ENCODE assay signal across 27 cellular contexts in the genomic region with DNA sequence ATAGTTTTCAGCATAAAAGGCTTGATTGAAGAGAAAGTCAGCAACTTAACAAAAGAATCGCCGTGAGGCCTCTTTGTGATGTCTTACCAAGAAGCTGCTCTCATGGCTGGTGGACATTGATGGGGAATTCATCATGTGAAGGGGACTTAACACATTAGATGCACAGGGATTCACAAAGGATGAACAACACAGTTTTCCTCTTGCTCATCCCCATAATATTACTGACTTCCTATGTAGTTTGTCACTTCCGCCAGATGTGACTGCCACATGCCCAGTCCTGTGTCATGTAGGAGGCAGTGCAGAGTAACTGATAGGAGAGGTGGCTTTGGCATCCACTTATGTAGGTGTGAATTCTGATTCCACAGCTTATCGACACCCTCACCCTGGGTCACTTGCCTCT.
"Had no signal": no experiment of that assay in that cellular context is flagged by ENCODE, and none has a peak within 500 bp of the region (broad histone marks: within the 10 kb centered on the region; RNA-seq: fewer than 3 reads in every experiment).

No MANE protein-coding gene starts in this region.

- DNase-seq: activated CD4-positive, alpha-beta T cell treated with anti-CD3 and anti-CD28 coated beads for 48 hours; activated CD4-positive, alpha-beta T cell treated with anti-CD3 and anti-CD28 coated beads, Interleukin-2, amount 50 U/mL, for 4 hours; activated CD4-positive, CD25-positive, alpha-beta regulatory T cell treated with anti-CD3 and anti-CD28 coated beads, Interleukin-2, amount 50 U/mL, for 72 hours; activated CD8-positive, alpha-beta memory T cell treated with anti-CD3 and anti-CD28 coated beads, Interleukin-2, amount 50 U/mL, for 48 hours; activated CD8-positive, alpha-beta T cell treated with anti-CD3 and anti-CD28 coated beads, Interleukin-2, amount 10 ng/mL, durations not matched to agents 7 days and 5 days; activated effector memory CD4-positive, alpha-beta T cell treated with Interleukin-2 at 50 U/mL for 16 hours; activated naive CD4-positive, alpha-beta T cell; activated naive CD8-positive, alpha-beta T cell treated with anti-CD3 and anti-CD28 coated beads, Interleukin-2, amount 50 U/mL, for 24 hours; activated T-cell treated with anti-CD3 and anti-CD28 coated beads, Interleukin-2, amount 50 U/mL, for 1 hour; amniotic stem cell; body of pancreas; NCI-H1048; NCI-H146; NCI-H187 treated with DMSO at 0.1 percent for 48 hours; NCI-H2081 treated with DMSO at 0.1 percent for 48 hours; NCI-H446; NCI-H524; Peyer's patch; SHP77; T-helper 9 cell had no signal

- ATAC-seq: activated CD8-positive, alpha-beta T cell treated with anti-CD3 and anti-CD28 coated beads, Interleukin-2, amount 10 ng/mL, durations not matched to agents 7 days and 5 days; activated naive CD4-positive, alpha-beta T cell treated with anti-CD3 and anti-CD28 coated beads, Interleukin-2, amount 50 U/mL, for 72 hours; activated naive CD8-positive, alpha-beta T cell treated with anti-CD3 and anti-CD28 coated beads, Interleukin-2, amount 50 U/mL, for 24 hours; body of pancreas; WTC11 had no signal

- H3K4me1 ChIP-seq: ascending aorta, body of pancreas, Peyer's patch, SJSA1 had no signal

- H3K27ac ChIP-seq: ascending aorta, body of pancreas, cardiac muscle cell, Peyer's patch, SJSA1 had no signal

- H3K27ac Mint-ChIP-seq: activated CD8-positive, alpha-beta T cell treated with anti-CD3 and anti-CD28 coated beads, Interleukin-2, amount 10 ng/mL, durations not matched to agents 7 days and 5 days; activated naive CD4-positive, alpha-beta T cell treated with anti-CD3 and anti-CD28 coated beads, Interleukin-2, amount 50 U/mL, for 72 hours; activated naive CD8-positive, alpha-beta T cell treated with anti-CD3 and anti-CD28 coated beads, Interleukin-2, amount 50 U/mL, for 24 hours; activated T-helper 1 cell treated with anti-CD3 and anti-CD28 coated beads, Interleukin-12 subunit alpha, Interleukin-12 subunit beta, Interleukin-2, Interleukin-4 antibody, amounts not matched to agents 30 ng/mL and 10 ng/mL and 1 ng/mL, durations not matched to agents 14 hours and 24 hours and 36 hours; T-helper 1 cell treated with Interleukin-12 subunit alpha and Interleukin-12 subunit beta and Interleukin-4 antibody, amounts not matched to agents 30 μg/mL and 1 μg/mL, for 36 hours; WTC11 had no signal

- H3K36me3 Mint-ChIP-seq: WTC11 had no signal

- H3K4me3 Mint-ChIP-seq: activated CD8-positive, alpha-beta T cell treated with anti-CD3 and anti-CD28 coated beads, Interleukin-2, amount 10 ng/mL, durations not matched to agents 7 days and 5 days; activated naive CD8-positive, alpha-beta T cell treated with anti-CD3 and anti-CD28 coated beads, Interleukin-2, amount 50 U/mL, for 24 hours; activated T-helper 1 cell treated with anti-CD3 and anti-CD28 coated beads, Interleukin-12 subunit alpha, Interleukin-12 subunit beta, Interleukin-2, Interleukin-4 antibody, amounts not matched to agents 30 ng/mL and 10 ng/mL and 1 ng/mL, durations not matched to agents 14 hours and 24 hours and 36 hours; T-helper 1 cell treated with Interleukin-12 subunit alpha and Interleukin-12 subunit beta and Interleukin-4 antibody, amounts not matched to agents 30 μg/mL and 1 μg/mL, for 36 hours; WTC11 had no signal

- H3K9me3 ChIP-seq: ascending aorta, body of pancreas, Peyer's patch, SJSA1 had no signal

- H3K36me3 ChIP-seq: ascending aorta, cardiac muscle cell, Peyer's patch, SJSA1 had no signal

- H3K4me1 Mint-ChIP-seq: activated naive CD8-positive, alpha-beta T cell treated with anti-CD3 and anti-CD28 coated beads, Interleukin-2, amount 50 U/mL, for 24 hours; WTC11 had no signal

- H3K27me3 ChIP-seq: ascending aorta, body of pancreas, cardiac muscle cell, Peyer's patch, SJSA1 had no signal

- H3K27me3 Mint-ChIP-seq: activated naive CD8-positive, alpha-beta T cell treated with anti-CD3 and anti-CD28 coated beads, Interleukin-2, amount 50 U/mL, for 24 hours had no signal

- H3K4me3 ChIP-seq: ascending aorta, body of pancreas, cardiac muscle cell, Peyer's patch, SJSA1 had no signal

- H3K9me3 Mint-ChIP-seq: activated T-helper 1 cell treated with anti-CD3 and anti-CD28 coated beads, Interleukin-12 subunit alpha, Interleukin-12 subunit beta, Interleukin-2, Interleukin-4 antibody, amounts not matched to agents 30 ng/mL and 10 ng/mL and 1 ng/mL, durations not matched to agents 14 hours and 24 hours and 36 hours had no signal
